ENCODE assay signal across 1 cellular context in the genomic region with DNA sequence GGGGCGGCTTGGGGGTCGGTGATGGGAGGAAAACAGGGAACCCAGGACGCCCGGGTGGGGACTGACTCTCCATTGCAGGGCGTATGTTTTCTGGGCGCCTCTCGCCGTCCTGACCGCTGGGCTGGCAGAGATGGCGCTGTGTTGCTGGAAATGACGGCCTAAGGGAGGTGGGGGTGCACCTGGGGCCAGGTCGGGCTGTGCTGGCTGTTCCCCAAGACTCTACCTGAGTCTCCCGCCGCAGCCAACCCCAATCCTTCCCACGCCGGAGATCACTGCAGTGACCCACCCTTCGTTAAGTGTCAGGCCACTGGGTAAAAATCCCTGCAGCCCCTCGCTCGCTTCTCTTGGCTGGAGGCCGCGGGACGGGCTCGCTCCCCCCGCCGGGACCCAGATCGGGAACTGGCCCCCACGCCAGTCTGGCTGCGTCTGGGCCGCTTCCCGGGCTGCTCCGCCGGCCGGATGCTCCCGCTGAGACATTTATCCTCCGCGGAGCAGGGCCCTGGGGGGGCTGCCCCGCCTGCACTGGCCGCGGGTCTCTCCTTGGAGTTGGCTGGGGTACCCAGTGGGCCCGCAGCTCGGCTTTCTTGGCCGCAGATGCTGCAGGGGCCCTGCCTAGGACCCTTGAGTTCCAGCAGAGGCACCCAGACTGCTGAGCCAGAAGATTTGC.
TF ChIP-seq lines count a peak whose summit lies in the region.

No MANE protein-coding gene starts in this region.

TF ChIP-seq in SK-N-SH, 30 proteins besides CTCF, POLR2A, EP300 and RAD21 (continued from another document):
- TF ChIP-seq, protein P1, sequence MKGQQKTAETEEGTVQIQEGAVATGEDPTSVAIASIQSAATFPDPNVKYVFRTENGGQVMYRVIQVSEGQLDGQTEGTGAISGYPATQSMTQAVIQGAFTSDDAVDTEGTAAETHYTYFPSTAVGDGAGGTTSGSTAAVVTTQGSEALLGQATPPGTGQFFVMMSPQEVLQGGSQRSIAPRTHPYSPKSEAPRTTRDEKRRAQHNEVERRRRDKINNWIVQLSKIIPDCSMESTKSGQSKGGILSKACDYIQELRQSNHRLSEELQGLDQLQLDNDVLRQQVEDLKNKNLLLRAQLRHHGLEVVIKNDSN (IDR thresholded peaks at IDR 0.05; ENCODE audit: borderline replicate concordance, low read depth), result no peak
- TF ChIP-seq, protein P2, sequence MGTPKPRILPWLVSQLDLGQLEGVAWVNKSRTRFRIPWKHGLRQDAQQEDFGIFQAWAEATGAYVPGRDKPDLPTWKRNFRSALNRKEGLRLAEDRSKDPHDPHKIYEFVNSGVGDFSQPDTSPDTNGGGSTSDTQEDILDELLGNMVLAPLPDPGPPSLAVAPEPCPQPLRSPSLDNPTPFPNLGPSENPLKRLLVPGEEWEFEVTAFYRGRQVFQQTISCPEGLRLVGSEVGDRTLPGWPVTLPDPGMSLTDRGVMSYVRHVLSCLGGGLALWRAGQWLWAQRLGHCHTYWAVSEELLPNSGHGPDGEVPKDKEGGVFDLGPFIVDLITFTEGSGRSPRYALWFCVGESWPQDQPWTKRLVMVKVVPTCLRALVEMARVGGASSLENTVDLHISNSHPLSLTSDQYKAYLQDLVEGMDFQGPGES (IDR thresholded peaks at IDR 0.05; ENCODE audit: low read depth, low read length), result no peak
- TF ChIP-seq GATA2 (CRISPR knock-in tag; IDR thresholded peaks at IDR 0.05) (no peak), EZH2phosphoT487 (IDR thresholded peaks at IDR 0.05; ENCODE audit: borderline replicate concordance, low read depth) (no peak), MXI1 (IDR thresholded peaks at IDR 0.05; ENCODE audit: low read depth, low read length) (no peak), FOSL2 (IDR thresholded peaks at IDR 0.05; ENCODE audit: borderline replicate concordance, low read depth) (no peak)
- TF ChIP-seq, protein P3, sequence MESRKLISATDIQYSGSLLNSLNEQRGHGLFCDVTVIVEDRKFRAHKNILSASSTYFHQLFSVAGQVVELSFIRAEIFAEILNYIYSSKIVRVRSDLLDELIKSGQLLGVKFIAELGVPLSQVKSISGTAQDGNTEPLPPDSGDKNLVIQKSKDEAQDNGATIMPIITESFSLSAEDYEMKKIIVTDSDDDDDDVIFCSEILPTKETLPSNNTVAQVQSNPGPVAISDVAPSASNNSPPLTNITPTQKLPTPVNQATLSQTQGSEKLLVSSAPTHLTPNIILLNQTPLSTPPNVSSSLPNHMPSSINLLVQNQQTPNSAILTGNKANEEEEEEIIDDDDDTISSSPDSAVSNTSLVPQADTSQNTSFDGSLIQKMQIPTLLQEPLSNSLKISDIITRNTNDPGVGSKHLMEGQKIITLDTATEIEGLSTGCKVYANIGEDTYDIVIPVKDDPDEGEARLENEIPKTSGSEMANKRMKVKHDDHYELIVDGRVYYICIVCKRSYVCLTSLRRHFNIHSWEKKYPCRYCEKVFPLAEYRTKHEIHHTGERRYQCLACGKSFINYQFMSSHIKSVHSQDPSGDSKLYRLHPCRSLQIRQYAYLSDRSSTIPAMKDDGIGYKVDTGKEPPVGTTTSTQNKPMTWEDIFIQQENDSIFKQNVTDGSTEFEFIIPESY (IDR thresholded peaks at IDR 0.05; ENCODE audit: borderline replicate concordance, low read depth), result no peak
- TF ChIP-seq, protein P4, sequence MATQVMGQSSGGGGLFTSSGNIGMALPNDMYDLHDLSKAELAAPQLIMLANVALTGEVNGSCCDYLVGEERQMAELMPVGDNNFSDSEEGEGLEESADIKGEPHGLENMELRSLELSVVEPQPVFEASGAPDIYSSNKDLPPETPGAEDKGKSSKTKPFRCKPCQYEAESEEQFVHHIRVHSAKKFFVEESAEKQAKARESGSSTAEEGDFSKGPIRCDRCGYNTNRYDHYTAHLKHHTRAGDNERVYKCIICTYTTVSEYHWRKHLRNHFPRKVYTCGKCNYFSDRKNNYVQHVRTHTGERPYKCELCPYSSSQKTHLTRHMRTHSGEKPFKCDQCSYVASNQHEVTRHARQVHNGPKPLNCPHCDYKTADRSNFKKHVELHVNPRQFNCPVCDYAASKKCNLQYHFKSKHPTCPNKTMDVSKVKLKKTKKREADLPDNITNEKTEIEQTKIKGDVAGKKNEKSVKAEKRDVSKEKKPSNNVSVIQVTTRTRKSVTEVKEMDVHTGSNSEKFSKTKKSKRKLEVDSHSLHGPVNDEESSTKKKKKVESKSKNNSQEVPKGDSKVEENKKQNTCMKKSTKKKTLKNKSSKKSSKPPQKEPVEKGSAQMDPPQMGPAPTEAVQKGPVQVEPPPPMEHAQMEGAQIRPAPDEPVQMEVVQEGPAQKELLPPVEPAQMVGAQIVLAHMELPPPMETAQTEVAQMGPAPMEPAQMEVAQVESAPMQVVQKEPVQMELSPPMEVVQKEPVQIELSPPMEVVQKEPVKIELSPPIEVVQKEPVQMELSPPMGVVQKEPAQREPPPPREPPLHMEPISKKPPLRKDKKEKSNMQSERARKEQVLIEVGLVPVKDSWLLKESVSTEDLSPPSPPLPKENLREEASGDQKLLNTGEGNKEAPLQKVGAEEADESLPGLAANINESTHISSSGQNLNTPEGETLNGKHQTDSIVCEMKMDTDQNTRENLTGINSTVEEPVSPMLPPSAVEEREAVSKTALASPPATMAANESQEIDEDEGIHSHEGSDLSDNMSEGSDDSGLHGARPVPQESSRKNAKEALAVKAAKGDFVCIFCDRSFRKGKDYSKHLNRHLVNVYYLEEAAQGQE (IDR thresholded peaks at IDR 0.05; ENCODE audit: low read depth, low read length), result no peak
